8 cellular contexts compared by ENCODE assay signal in genomic region chr12:64083285-64084210, GRCh38.
DNase-seq lines count a peak whose midpoint lies in the region; ATAC-seq and TF ChIP-seq lines count a peak whose summit lies in the region.

No MANE protein-coding gene starts in this region.

- CTCF ChIA-PET in CD8-positive, alpha-beta memory T cell (lab: Charles Lee): no interaction called here

- H3K27me3 ChIP-seq in esophagus muscularis mucosa: no peaks in the 10 kb centered on the region
- no peaks in the 10 kb centered on the region for H3K27me3 ChIP-seq in CD8-positive, alpha-beta memory T cell (ENCODE audit: insufficient read depth, low read length, poor library complexity, severe bottlenecking)

- H3K4me1 ChIP-seq in esophagus muscularis mucosa: peaks cover 25 to 65% (median 53%) of the 10 kb centered on the region in 4 donors
- no peaks in the 10 kb centered on the region for H3K4me1 ChIP-seq in CD8-positive, alpha-beta memory T cell (ENCODE audit: insufficient read depth, low read length)

- DNase-seq in Ammon's horn (ENCODE audit: low spot score): peak; percentile 94
- peak; percentile 81 for DNase-seq in NCI-H226
- DNase-seq in esophagus muscularis mucosa (ENCODE audit: extremely low spot score): no peak
- DNase-seq in occipital lobe (lab: John Stamatoyannopoulos, UW): peak; percentile 41
- DNase-seq in CD8-positive, alpha-beta memory T cell: no peak
- DNase-seq in GDM1 (lab: John Stamatoyannopoulos, UW): no peak
- no peak for DNase-seq in SK-N-DZ (ENCODE audit: low spot score)

- no peak for TF ChIP-seq POLR2A in esophagus muscularis mucosa (IDR thresholded peaks at IDR 0.05; ENCODE audit: low read depth)

- POLR2A ChIA-PET in CD8-positive, alpha-beta memory T cell (lab: Charles Lee): no interaction called here

- H3K36me3 Mint-ChIP-seq in CD8-positive, alpha-beta memory T cell: no peaks in the 10 kb centered on the region

- peak overlapping the region; percentile 58 to 79 (median 73) for H3K27ac ChIP-seq in esophagus muscularis mucosa (replicated peaks in 1 of 4)
- H3K27ac ChIP-seq in CD8-positive, alpha-beta memory T cell (ENCODE audit: low read depth, low read length): no peak overlapping the region

- no peak overlapping the region for H3K27ac Mint-ChIP-seq in CD8-positive, alpha-beta memory T cell

- no peak overlapping the region for H3K4me3 ChIP-seq in esophagus muscularis mucosa
- no peak overlapping the region for H3K4me3 ChIP-seq in CD8-positive, alpha-beta memory T cell (ENCODE audit: low read length)

- H3K4me3 Mint-ChIP-seq in CD8-positive, alpha-beta memory T cell: no peak overlapping the region

- whole genome bisulfite sequencing in esophagus muscularis mucosa: 24% methylated on average over 6 of the region's 6 CpGs

- no peak for ATAC-seq in GM18861 (IDR thresholded peaks at IDR 0.05; ENCODE audit: unreplicated experiment)

- no peak for TF ChIP-seq CTCF in esophagus muscularis mucosa (IDR thresholded peaks at IDR 0.05)

- H3K9me3 Mint-ChIP-seq in CD8-positive, alpha-beta memory T cell: no peaks in the 10 kb centered on the region

- H3K36me3 ChIP-seq in esophagus muscularis mucosa: peaks cover 0 to 11% (median 0%) of the 10 kb centered on the region in 4 donors
- H3K36me3 ChIP-seq in CD8-positive, alpha-beta memory T cell (ENCODE audit: insufficient read depth, low read length): no peaks in the 10 kb centered on the region

- no peaks in the 10 kb centered on the region for H3K4me1 Mint-ChIP-seq in CD8-positive, alpha-beta memory T cell

- no peak for TF ChIP-seq EP300 in esophagus muscularis mucosa (IDR thresholded peaks at IDR 0.05)

- H3K27me3 Mint-ChIP-seq in CD8-positive, alpha-beta memory T cell: peaks cover 6 to 21% of the 10 kb centered on the region in 2 donors

- intact Hi-C loops in esophagus muscularis mucosa (cut with DNase I): loop anchor here (5.0 kb wide), 1 partner anchor 46 kb away; no protein-coding TSS in a partner anchor

- H3K9me3 ChIP-seq in esophagus muscularis mucosa: no peaks in the 10 kb centered on the region
- H3K9me3 ChIP-seq in CD8-positive, alpha-beta memory T cell (ENCODE audit: low read length): no peaks in the 10 kb centered on the region

Comparison
In these comparisons a context has a peak if more than half of its experiments do, and no peak if none do; other contexts are left out.
1. DNase-seq: peak in Ammon's horn (single experiment), NCI-H226 (single experiment) and occipital lobe (single experiment); none in esophagus muscularis mucosa (single experiment), CD8-positive, alpha-beta memory T cell (0 of 5), GDM1 (single experiment) and SK-N-DZ (single experiment).